25 cellular contexts compared by ENCODE assay signal in genomic region chr11:412641-413119, GRCh38. TPM values are rescaled to one million over a fixed set of nuclear protein-coding genes. Genes with fewer than 3 reads are reported as not detected.
DNase-seq lines count a peak whose midpoint lies in the region; ATAC-seq and TF ChIP-seq lines count a peak whose summit lies in the region.
"Had no signal": no experiment of that assay in that cellular context is flagged by ENCODE, and none has a peak within 500 bp of the region (broad histone marks: within the 10 kb centered on the region; RNA-seq: fewer than 3 reads in every experiment).

No MANE protein-coding gene starts in this region.

- TF ChIP-seq CTCF in osteocyte (IDR thresholded peaks at IDR 0.05) = no peak

- H3K9me3 ChIP-seq in NT2/D1 (ENCODE audit: insufficient read depth, low read length) = no peaks in the 10 kb centered on the region
- H3K9me3 ChIP-seq: Caco-2, HAP-1, stomach had no signal

- no peaks in the 10 kb centered on the region for H3K9me3 Mint-ChIP-seq in immature natural killer cell
- H3K9me3 Mint-ChIP-seq in stimulated activated effector memory CD8-positive, alpha-beta T cell treated with anti-CD3 and anti-CD28 coated beads, Interleukin-12 subunit alpha, Interleukin-12 subunit beta, amount 100 ng/mL, for 72 hours = no peaks in the 10 kb centered on the region
- no peaks in the 10 kb centered on the region for H3K9me3 Mint-ChIP-seq in osteocyte (ENCODE audit: unreplicated experiment)
- H3K9me3 Mint-ChIP-seq: nephron progenitor cell, type B pancreatic cell had no signal

- TF ChIP-seq POLR2A in GM18505 (IDR thresholded peaks at IDR 0.05; ENCODE audit: borderline replicate concordance, extremely low read depth, insufficient read depth, insufficient read length) = no peak

- H3K4me3 ChIP-seq in NT2/D1 (ENCODE audit: insufficient read length, low read depth) = no peak overlapping the region
- H3K4me3 ChIP-seq: HAP-1, smooth muscle cell, stomach had no signal

- H3K4me3 Mint-ChIP-seq in immature natural killer cell = peak overlapping the region; percentile 82 to 98 (median 91)
- peak overlapping the region; percentile 84 for H3K4me3 Mint-ChIP-seq in stimulated activated effector memory CD8-positive, alpha-beta T cell treated with anti-CD3 and anti-CD28 coated beads, Interleukin-12 subunit alpha, Interleukin-12 subunit beta, amount 100 ng/mL, for 72 hours
- no peak overlapping the region for H3K4me3 Mint-ChIP-seq in osteocyte (ENCODE audit: unreplicated experiment)
- H3K4me3 Mint-ChIP-seq: nephron progenitor cell had no signal

- intact Hi-C loops in Right ventricle myocardium superior (cut with DNase I) (no loop called here), left ventricle myocardium superior (cut with micrococcal nuclease) (no loop called here)

- H3K27me3 Mint-ChIP-seq in immature natural killer cell (ENCODE audit: low read depth in 3 of 3) = peaks cover under 1 to 12% (median 8%) of the 10 kb centered on the region in 3 donors
- no peaks in the 10 kb centered on the region for H3K27me3 Mint-ChIP-seq in osteocyte (ENCODE audit: unreplicated experiment)

- peaks cover 45% of the 10 kb centered on the region for H3K27me3 ChIP-seq in NT2/D1 (ENCODE audit: insufficient read depth, insufficient read length)

- ATAC-seq in Right ventricle myocardium superior (ENCODE audit: poor library complexity) (no peak), left ventricle myocardium superior (no peak), GM18505 (IDR thresholded peaks at IDR 0.05; ENCODE audit: unreplicated experiment) (no peak)
- no peak for ATAC-seq in stimulated activated effector memory CD8-positive, alpha-beta T cell treated with anti-CD3 and anti-CD28 coated beads, Interleukin-12 subunit alpha, Interleukin-12 subunit beta, amount 100 ng/mL, for 72 hours

- H3K27ac Mint-ChIP-seq in immature natural killer cell (peak overlapping the region in 5 of 6 donors; percentile 69 to 89 (median 76)), osteocyte (ENCODE audit: unreplicated experiment) (no peak overlapping the region)
- no peak overlapping the region for H3K27ac Mint-ChIP-seq in stimulated activated effector memory CD8-positive, alpha-beta T cell treated with anti-CD3 and anti-CD28 coated beads, Interleukin-12 subunit alpha, Interleukin-12 subunit beta, amount 100 ng/mL, for 72 hours
- H3K27ac Mint-ChIP-seq: nephron progenitor cell, progenitor cell of endocrine pancreas, type B pancreatic cell had no signal

- H3K4me1 ChIP-seq in NT2/D1 (ENCODE audit: insufficient read depth, insufficient read length) = peaks cover 26% of the 10 kb centered on the region
- H3K4me1 ChIP-seq: HAP-1 had no signal

- H3K4me1 Mint-ChIP-seq in immature natural killer cell = peaks cover 25 to 43% of the 10 kb centered on the region in 2 donors
- H3K4me1 Mint-ChIP-seq in stimulated activated effector memory CD8-positive, alpha-beta T cell treated with anti-CD3 and anti-CD28 coated beads, Interleukin-12 subunit alpha, Interleukin-12 subunit beta, amount 100 ng/mL, for 72 hours = peaks cover 39% of the 10 kb centered on the region
- H3K4me1 Mint-ChIP-seq in osteocyte (ENCODE audit: unreplicated experiment) = peaks cover 39% of the 10 kb centered on the region

- H3K36me3 Mint-ChIP-seq in immature natural killer cell = peaks cover 0 to 5% (median 0%) of the 10 kb centered on the region in 3 donors
- no peaks in the 10 kb centered on the region for H3K36me3 Mint-ChIP-seq in stimulated activated effector memory CD8-positive, alpha-beta T cell treated with anti-CD3 and anti-CD28 coated beads, Interleukin-12 subunit alpha, Interleukin-12 subunit beta, amount 100 ng/mL, for 72 hours
- no peaks in the 10 kb centered on the region for H3K36me3 Mint-ChIP-seq in osteocyte (ENCODE audit: unreplicated experiment)
- H3K36me3 Mint-ChIP-seq: type B pancreatic cell had no signal

- H3K36me3 ChIP-seq in NT2/D1 (ENCODE audit: insufficient read depth, insufficient read length, low read length) = no peaks in the 10 kb centered on the region
- H3K36me3 ChIP-seq: HAP-1, stomach had no signal

- H3K9ac ChIP-seq in NT2/D1 (ENCODE audit: insufficient read length, low read depth) = peak overlapping the region; percentile 50
- H3K9ac ChIP-seq: KMS-11 had no signal

- DNase-seq in Right ventricle myocardium superior (peak; percentile 33), left ventricle myocardium superior (no peak), NT2/D1 (ENCODE audit: low read depth, low spot score) (no peak), immature natural killer cell (no peak), dedifferentiated amniotic fluid mesenchymal stem cell (ENCODE audit: extremely low spot score) (no peak), osteocyte (ENCODE audit: extremely low spot score, unreplicated experiment) (no peak)
- no peak for DNase-seq in stimulated activated effector memory CD8-positive, alpha-beta T cell treated with anti-CD3 and anti-CD28 coated beads, Interleukin-12 subunit alpha, Interleukin-12 subunit beta, amount 100 ng/mL, for 72 hours (ENCODE audit: low spot score in 2 of 2)
- DNase-seq: activated CD4-positive, alpha-beta T cell treated with anti-CD3 and anti-CD28 coated beads for 1 hour; activated effector memory CD4-positive, alpha-beta T cell treated with anti-CD3 and anti-CD28 coated beads, Interleukin-2, amount 50 U/mL, for 16 hours; hypothalamus; NCI-H1092 treated with DMSO at 0.1 percent for 48 hours; NCI-H2029 treated with DMSO at 0.1 percent for 48 hours; NCI-H510A; stimulated activated CD4-positive, alpha-beta T cell treated with anti-CD3 and anti-CD28 coated beads, Interleukin-4, amount 100 ng/mL, for 4 hours; stomach had no signal

RNA-seq across cellular contexts. Expression of gene SIGIRR, which starts 2.1 kb away (rescaled TPM):
- total RNA-seq in Right ventricle myocardium superior = 38.6 TPM
- 47.5 TPM for total RNA-seq in left ventricle myocardium superior
- polyA plus RNA-seq in immature natural killer cell = 100 to 1,000 TPM; 238 to 392 (median 259) TPM
- 27.0 and 28.0 TPM in 2 replicates for total RNA-seq in osteocyte

RNA-seq across cellular contexts. Expression of gene PKP3, which starts 18.7 kb away (rescaled TPM):
- total RNA-seq in Right ventricle myocardium superior (0.86 TPM), left ventricle myocardium superior (0.84 TPM), osteocyte (0.40 and 0.50 TPM in 2 replicates)
- under 1 TPM in 1 of 3 donors, not detected in 2; 0.36 TPM for polyA plus RNA-seq in immature natural killer cell
- total RNA-seq: frontal cortex had no signal

RNA-seq across cellular contexts. Expression of gene ANO9, which starts 29.1 kb away (rescaled TPM):
- total RNA-seq in Right ventricle myocardium superior (0.08 TPM), left ventricle myocardium superior (1.3 TPM), osteocyte (not detected in 2 replicates)
- 1 to 10 TPM in 2 of 3 donors, not detected in 1; 2.3 to 4.4 TPM for polyA plus RNA-seq in immature natural killer cell
- total RNA-seq: frontal cortex had no signal

RNA-seq across cellular contexts. Expression of gene PTDSS2, which starts 37.4 kb away (rescaled TPM):
- total RNA-seq in Right ventricle myocardium superior (25.5 TPM), left ventricle myocardium superior (31.8 TPM), osteocyte (55.3 and 56.1 TPM in 2 replicates)
- 10 to 100 TPM; 11.5 to 17.3 (median 16.1) TPM for polyA plus RNA-seq in immature natural killer cell

RNA-seq across cellular contexts. Expression of gene B4GALNT4, which starts 43.4 kb away (rescaled TPM):
- total RNA-seq in Right ventricle myocardium superior (0.94 TPM), left ventricle myocardium superior (0.50 TPM), osteocyte (61.0 and 63.3 TPM in 2 replicates)
- polyA plus RNA-seq in immature natural killer cell = under 1 TPM in 1 of 3 donors, not detected in 2; 0.53 TPM
- total RNA-seq: mesenteric fat pad had no signal

Comparison
In these comparisons a context has a peak if more than half of its experiments do, and no peak if none do; other contexts are left out.
1. H3K27ac Mint-ChIP-seq: peak in immature natural killer cell (5 of 6); none in stimulated activated effector memory CD8-positive, alpha-beta T cell treated with anti-CD3 and anti-CD28 coated beads, Interleukin-12 subunit alpha, Interleukin-12 subunit beta, amount 100 ng/mL, for 72 hours (single experiment) and osteocyte (single experiment).